In the genomic region with DNA sequence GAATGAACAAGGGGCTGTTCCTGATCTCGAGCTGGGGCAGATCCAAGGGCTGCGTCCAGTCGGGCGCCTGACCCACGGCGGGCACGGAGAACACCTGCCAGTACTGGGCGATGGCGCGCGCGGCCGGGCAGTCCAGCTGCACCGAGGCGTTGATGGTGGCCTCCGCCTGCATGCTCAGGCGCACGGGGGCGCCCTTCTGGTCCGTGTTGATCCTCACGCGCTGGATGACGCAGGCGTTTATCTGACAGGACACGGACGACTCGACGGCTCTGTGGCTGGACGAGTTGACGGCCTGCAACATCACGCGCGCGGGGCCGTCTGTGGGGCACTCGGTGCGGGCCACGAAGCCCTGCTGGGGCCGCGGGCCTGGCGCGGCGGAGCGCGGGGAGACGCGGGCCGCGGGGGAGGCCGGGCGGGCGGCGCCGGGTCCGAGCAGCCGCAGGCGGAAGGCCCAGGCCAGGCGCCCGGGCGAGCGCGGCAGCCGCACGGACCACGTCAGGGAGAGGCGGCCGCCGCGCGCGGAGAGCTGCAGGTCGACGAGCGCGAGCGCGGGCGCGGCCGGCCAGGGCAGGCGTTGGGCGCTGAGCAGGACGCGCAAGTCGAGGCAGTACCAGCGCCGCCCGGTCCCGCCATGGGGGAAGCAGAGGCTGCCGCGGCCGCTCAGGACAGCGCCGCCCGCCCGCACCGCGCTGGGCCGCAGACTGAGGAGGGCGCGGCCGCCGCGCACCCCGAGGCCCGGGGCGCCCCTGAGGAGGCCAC, we compare ENCODE assay signal across 1 cellular context.
TF ChIP-seq lines count a peak whose summit lies in the region.

No MANE protein-coding gene starts in this region.

TF ChIP-seq in HepG2, 621 proteins besides CTCF, POLR2A, EP300 and RAD21:
- TF ChIP-seq RFX5 (IDR thresholded peaks at IDR 0.05; ENCODE audit: low read depth, low read length) (no peak), RNF219 (CRISPR knock-in tag; IDR thresholded peaks at IDR 0.05) (no peak), REXO4 (CRISPR knock-in tag; IDR thresholded peaks at IDR 0.05; ENCODE audit: borderline replicate concordance) (no peak), PRDM4 (CRISPR knock-in tag; IDR thresholded peaks at IDR 0.05; ENCODE audit: borderline replicate concordance) (no peak), ATF7 (IDR thresholded peaks at IDR 0.05) (no peak), ATF7 (CRISPR knock-in tag; IDR thresholded peaks at IDR 0.05) (no peak), GATA4 (IDR thresholded peaks at IDR 0.05; ENCODE audit: borderline replicate concordance, low read depth) (no peak), ZMYM2 (CRISPR knock-in tag; IDR thresholded peaks at IDR 0.05) (no peak)
- TF ChIP-seq, protein P1, sequence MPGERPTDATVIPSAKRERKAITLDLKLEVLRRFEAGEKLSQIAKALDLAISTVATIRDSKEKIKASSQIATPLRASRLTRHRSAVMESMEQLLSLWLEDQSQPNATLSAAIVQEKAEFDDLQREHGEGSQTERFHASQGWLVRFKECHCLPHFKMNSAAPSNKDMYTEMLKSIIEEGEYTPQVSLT (CRISPR knock-in tag; IDR thresholded peaks at IDR 0.05; ENCODE audit: borderline replicate concordance, low read depth) = no peak
- TF ChIP-seq, protein P2, sequence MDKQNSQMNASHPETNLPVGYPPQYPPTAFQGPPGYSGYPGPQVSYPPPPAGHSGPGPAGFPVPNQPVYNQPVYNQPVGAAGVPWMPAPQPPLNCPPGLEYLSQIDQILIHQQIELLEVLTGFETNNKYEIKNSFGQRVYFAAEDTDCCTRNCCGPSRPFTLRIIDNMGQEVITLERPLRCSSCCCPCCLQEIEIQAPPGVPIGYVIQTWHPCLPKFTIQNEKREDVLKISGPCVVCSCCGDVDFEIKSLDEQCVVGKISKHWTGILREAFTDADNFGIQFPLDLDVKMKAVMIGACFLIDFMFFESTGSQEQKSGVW (CRISPR knock-in tag; IDR thresholded peaks at IDR 0.05; ENCODE audit: borderline replicate concordance) = no peak
- TF ChIP-seq, protein P3, sequence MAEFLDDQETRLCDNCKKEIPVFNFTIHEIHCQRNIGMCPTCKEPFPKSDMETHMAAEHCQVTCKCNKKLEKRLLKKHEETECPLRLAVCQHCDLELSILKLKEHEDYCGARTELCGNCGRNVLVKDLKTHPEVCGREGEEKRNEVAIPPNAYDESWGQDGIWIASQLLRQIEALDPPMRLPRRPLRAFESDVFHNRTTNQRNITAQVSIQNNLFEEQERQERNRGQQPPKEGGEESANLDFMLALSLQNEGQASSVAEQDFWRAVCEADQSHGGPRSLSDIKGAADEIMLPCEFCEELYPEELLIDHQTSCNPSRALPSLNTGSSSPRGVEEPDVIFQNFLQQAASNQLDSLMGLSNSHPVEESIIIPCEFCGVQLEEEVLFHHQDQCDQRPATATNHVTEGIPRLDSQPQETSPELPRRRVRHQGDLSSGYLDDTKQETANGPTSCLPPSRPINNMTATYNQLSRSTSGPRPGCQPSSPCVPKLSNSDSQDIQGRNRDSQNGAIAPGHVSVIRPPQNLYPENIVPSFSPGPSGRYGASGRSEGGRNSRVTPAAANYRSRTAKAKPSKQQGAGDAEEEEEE (CRISPR knock-in tag; IDR thresholded peaks at IDR 0.05; ENCODE audit: borderline replicate concordance) = no peak
